Comparison of ENCODE assay signal across 1 cellular context in the genomic region with DNA sequence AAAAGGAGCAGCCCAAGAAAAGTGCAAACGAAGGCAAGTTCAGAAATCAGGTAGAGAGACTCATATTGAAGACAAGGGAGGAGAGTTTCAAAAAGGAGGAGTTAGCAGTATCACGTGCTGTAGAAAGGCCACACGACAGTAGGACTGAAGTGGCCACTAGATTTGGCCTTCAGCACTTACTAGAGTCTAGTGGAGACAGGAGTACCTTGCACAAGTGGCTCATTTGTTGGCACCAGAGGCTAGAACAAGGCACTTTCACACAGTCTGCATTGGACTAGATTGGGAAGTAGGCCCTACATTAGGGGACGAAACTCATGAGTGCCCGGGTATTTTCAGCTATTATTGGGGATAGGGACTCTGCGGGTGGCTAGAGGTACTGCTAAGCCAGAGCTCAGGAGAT.
TF ChIP-seq lines count a peak whose summit lies in the region.

No MANE protein-coding gene starts in this region.

TF ChIP-seq in K562, 482 proteins besides CTCF, POLR2A, EP300 and RAD21 (continued from another document and continues in another):
- TF ChIP-seq, protein P1, sequence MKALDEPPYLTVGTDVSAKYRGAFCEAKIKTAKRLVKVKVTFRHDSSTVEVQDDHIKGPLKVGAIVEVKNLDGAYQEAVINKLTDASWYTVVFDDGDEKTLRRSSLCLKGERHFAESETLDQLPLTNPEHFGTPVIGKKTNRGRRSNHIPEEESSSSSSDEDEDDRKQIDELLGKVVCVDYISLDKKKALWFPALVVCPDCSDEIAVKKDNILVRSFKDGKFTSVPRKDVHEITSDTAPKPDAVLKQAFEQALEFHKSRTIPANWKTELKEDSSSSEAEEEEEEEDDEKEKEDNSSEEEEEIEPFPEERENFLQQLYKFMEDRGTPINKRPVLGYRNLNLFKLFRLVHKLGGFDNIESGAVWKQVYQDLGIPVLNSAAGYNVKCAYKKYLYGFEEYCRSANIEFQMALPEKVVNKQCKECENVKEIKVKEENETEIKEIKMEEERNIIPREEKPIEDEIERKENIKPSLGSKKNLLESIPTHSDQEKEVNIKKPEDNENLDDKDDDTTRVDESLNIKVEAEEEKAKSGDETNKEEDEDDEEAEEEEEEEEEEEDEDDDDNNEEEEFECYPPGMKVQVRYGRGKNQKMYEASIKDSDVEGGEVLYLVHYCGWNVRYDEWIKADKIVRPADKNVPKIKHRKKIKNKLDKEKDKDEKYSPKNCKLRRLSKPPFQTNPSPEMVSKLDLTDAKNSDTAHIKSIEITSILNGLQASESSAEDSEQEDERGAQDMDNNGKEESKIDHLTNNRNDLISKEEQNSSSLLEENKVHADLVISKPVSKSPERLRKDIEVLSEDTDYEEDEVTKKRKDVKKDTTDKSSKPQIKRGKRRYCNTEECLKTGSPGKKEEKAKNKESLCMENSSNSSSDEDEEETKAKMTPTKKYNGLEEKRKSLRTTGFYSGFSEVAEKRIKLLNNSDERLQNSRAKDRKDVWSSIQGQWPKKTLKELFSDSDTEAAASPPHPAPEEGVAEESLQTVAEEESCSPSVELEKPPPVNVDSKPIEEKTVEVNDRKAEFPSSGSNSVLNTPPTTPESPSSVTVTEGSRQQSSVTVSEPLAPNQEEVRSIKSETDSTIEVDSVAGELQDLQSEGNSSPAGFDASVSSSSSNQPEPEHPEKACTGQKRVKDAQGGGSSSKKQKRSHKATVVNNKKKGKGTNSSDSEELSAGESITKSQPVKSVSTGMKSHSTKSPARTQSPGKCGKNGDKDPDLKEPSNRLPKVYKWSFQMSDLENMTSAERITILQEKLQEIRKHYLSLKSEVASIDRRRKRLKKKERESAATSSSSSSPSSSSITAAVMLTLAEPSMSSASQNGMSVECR (CRISPR knock-in tag; IDR thresholded peaks at IDR 0.05): no peak
- TF ChIP-seq FIP1L1 (IDR thresholded peaks at IDR 0.05; ENCODE audit: low read depth, low read length, poor library complexity, severe bottlenecking) (no peak), KLF16 (IDR thresholded peaks at IDR 0.05) (no peak), ZFX (CRISPR knock-in tag; IDR thresholded peaks at IDR 0.05) (0 out of 2 replicates have a peak, but pooled peaks have one; percentile 12), ZNF408 (CRISPR knock-in tag; IDR thresholded peaks at IDR 0.05; ENCODE audit: low read depth) (no peak), MEF2D (tag; conservative IDR thresholded peaks at IDR 0.05; ENCODE audit: low read depth) (no peak), TCF3 (CRISPR knock-in tag; IDR thresholded peaks at IDR 0.05) (no peak), ZNF316 (IDR thresholded peaks at IDR 0.05) (0 out of 2 replicates have a peak, but pooled peaks have one; percentile 30), ZBTB17 (CRISPR knock-in tag; IDR thresholded peaks at IDR 0.05) (no peak), ZKSCAN1 (IDR thresholded peaks at IDR 0.05; ENCODE audit: low read depth, low read length) (no peak), OTX1 (CRISPR knock-in tag; IDR thresholded peaks at IDR 0.05) (no peak), CBX3 (IDR thresholded peaks at IDR 0.05; ENCODE audit: borderline replicate concordance in 1 of 2, low read length in 2 of 2) (no peak), ZNF586 (CRISPR knock-in tag; conservative IDR thresholded peaks at IDR 0.05) (no peak)
- TF ChIP-seq, protein P2, sequence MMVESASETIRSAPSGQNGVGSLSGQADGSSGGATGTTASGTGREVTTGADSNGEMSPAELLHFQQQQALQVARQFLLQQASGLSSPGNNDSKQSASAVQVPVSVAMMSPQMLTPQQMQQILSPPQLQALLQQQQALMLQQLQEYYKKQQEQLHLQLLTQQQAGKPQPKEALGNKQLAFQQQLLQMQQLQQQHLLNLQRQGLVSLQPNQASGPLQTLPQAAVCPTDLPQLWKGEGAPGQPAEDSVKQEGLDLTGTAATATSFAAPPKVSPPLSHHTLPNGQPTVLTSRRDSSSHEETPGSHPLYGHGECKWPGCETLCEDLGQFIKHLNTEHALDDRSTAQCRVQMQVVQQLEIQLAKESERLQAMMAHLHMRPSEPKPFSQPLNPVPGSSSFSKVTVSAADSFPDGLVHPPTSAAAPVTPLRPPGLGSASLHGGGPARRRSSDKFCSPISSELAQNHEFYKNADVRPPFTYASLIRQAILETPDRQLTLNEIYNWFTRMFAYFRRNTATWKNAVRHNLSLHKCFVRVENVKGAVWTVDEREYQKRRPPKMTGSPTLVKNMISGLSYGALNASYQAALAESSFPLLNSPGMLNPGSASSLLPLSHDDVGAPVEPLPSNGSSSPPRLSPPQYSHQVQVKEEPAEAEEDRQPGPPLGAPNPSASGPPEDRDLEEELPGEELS (CRISPR knock-in tag; IDR thresholded peaks at IDR 0.05; ENCODE audit: borderline replicate concordance): no peak
- TF ChIP-seq, protein P3, sequence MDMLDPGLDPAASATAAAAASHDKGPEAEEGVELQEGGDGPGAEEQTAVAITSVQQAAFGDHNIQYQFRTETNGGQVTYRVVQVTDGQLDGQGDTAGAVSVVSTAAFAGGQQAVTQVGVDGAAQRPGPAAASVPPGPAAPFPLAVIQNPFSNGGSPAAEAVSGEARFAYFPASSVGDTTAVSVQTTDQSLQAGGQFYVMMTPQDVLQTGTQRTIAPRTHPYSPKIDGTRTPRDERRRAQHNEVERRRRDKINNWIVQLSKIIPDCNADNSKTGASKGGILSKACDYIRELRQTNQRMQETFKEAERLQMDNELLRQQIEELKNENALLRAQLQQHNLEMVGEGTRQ (CRISPR knock-in tag; IDR thresholded peaks at IDR 0.05): peak; percentile 82
- TF ChIP-seq, protein P4, sequence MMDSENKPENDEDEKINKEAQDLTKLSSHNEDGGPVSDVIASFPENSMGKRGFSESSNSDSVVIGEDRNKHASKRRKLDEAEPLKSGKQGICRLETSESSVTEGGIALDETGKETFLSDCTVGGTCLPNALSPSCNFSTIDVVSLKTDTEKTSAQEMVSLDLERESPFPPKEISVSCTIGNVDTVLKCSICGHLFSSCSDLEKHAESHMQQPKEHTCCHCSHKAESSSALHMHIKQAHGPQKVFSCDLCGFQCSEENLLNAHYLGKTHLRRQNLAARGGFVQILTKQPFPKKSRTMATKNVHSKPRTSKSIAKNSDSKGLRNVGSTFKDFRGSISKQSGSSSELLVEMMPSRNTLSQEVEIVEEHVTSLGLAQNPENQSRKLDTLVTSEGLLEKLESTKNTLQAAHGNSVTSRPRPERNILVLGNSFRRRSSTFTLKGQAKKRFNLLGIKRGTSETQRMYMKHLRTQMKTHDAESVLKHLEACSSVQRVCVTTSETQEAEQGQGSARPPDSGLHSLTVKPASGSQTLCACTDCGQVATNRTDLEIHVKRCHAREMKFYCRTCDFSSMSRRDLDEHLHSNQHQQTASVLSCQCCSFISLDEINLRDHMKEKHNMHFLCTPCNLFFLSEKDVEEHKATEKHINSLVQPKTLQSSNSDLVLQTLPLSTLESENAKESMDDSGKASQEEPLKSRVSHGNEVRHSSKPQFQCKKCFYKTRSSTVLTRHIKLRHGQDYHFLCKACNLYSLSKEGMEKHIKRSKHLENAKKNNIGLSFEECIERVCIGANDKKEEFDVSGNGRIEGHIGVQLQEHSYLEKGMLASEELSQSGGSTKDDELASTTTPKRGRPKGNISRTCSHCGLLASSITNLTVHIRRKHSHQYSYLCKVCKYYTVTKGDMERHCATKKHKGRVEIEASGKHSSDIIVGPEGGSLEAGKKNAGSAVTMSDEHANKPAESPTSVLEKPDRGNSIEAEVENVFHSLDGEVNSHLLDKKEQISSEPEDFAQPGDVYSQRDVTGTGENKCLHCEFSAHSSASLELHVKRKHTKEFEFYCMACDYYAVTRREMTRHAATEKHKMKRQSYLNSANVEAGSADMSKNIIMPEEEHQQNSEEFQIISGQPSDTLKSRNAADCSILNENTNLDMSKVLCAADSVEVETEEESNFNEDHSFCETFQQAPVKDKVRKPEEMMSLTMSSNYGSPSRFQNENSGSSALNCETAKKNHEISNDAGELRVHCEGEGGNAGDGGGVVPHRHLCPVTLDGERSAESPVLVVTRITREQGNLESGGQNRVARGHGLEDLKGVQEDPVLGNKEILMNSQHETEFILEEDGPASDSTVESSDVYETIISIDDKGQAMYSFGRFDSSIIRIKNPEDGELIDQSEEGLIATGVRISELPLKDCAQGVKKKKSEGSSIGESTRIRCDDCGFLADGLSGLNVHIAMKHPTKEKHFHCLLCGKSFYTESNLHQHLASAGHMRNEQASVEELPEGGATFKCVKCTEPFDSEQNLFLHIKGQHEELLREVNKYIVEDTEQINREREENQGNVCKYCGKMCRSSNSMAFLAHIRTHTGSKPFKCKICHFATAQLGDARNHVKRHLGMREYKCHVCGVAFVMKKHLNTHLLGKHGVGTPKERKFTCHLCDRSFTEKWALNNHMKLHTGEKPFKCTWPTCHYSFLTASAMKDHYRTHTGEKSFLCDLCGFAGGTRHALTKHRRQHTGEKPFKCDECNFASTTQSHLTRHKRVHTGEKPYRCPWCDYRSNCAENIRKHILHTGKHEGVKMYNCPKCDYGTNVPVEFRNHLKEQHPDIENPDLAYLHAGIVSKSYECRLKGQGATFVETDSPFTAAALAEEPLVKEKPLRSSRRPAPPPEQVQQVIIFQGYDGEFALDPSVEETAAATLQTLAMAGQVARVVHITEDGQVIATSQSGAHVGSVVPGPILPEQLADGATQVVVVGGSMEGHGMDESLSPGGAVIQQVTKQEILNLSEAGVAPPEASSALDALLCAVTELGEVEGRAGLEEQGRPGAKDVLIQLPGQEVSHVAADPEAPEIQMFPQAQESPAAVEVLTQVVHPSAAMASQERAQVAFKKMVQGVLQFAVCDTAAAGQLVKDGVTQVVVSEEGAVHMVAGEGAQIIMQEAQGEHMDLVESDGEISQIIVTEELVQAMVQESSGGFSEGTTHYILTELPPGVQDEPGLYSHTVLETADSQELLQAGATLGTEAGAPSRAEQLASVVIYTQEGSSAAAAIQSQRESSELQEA (IDR thresholded peaks at IDR 0.05; ENCODE audit: low read depth): no peak
- TF ChIP-seq, protein P5, sequence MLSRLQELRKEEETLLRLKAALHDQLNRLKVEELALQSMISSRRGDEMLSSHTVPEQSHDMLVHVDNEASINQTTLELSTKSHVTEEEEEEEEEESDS (CRISPR knock-in tag; IDR thresholded peaks at IDR 0.05): no peak
- TF ChIP-seq, protein P6, sequence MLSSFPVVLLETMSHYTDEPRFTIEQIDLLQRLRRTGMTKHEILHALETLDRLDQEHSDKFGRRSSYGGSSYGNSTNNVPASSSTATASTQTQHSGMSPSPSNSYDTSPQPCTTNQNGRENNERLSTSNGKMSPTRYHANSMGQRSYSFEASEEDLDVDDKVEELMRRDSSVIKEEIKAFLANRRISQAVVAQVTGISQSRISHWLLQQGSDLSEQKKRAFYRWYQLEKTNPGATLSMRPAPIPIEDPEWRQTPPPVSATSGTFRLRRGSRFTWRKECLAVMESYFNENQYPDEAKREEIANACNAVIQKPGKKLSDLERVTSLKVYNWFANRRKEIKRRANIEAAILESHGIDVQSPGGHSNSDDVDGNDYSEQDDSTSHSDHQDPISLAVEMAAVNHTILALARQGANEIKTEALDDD (IDR thresholded peaks at IDR 0.05): no peak
- TF ChIP-seq, protein P7, sequence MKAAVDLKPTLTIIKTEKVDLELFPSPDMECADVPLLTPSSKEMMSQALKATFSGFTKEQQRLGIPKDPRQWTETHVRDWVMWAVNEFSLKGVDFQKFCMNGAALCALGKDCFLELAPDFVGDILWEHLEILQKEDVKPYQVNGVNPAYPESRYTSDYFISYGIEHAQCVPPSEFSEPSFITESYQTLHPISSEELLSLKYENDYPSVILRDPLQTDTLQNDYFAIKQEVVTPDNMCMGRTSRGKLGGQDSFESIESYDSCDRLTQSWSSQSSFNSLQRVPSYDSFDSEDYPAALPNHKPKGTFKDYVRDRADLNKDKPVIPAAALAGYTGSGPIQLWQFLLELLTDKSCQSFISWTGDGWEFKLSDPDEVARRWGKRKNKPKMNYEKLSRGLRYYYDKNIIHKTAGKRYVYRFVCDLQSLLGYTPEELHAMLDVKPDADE (conservative IDR thresholded peaks at IDR 0.05; ENCODE audit: control insufficient read depth, low read depth, low read length): no peak
- TF ChIP-seq, protein P8, sequence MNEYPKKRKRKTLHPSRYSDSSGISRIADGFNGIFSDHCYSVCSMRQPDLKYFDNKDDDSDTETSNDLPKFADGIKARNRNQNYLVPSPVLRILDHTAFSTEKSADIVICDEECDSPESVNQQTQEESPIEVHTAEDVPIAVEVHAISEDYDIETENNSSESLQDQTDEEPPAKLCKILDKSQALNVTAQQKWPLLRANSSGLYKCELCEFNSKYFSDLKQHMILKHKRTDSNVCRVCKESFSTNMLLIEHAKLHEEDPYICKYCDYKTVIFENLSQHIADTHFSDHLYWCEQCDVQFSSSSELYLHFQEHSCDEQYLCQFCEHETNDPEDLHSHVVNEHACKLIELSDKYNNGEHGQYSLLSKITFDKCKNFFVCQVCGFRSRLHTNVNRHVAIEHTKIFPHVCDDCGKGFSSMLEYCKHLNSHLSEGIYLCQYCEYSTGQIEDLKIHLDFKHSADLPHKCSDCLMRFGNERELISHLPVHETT (CRISPR knock-in tag; conservative IDR thresholded peaks at IDR 0.05 in 1 of 2, IDR thresholded peaks at IDR 0.05 in 1 of 2): peak in 1 of 2 experiments; percentile 22; a peak in 1 of 4 replicates
- TF ChIP-seq, protein P9, sequence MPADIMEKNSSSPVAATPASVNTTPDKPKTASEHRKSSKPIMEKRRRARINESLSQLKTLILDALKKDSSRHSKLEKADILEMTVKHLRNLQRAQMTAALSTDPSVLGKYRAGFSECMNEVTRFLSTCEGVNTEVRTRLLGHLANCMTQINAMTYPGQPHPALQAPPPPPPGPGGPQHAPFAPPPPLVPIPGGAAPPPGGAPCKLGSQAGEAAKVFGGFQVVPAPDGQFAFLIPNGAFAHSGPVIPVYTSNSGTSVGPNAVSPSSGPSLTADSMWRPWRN (IDR thresholded peaks at IDR 0.05; ENCODE audit: low read depth): no peak
